8 cellular contexts compared by ENCODE assay signal in genomic region chr15:90184119-90184785, GRCh38. TPM values are rescaled to one million over a fixed set of nuclear protein-coding genes. Genes with fewer than 3 reads are reported as not detected.
DNase-seq lines count a peak whose midpoint lies in the region; ATAC-seq, FAIRE-seq and TF ChIP-seq lines count a peak whose summit lies in the region.

No MANE protein-coding gene starts in this region.

- H3K27me3 Mint-ChIP-seq in CD4-positive, alpha-beta memory T cell: no peaks in the 10 kb centered on the region

- peak; percentile 8 for TF ChIP-seq CTCF in bronchial epithelial cell (IDR thresholded peaks at IDR 0.05; ENCODE audit: insufficient read depth, low read length, severe bottlenecking)

- no peaks in the 10 kb centered on the region for H3K27me3 ChIP-seq in CD4-positive, alpha-beta memory T cell (ENCODE audit: insufficient read depth, low read length)
- H3K27me3 ChIP-seq in bronchial epithelial cell (ENCODE audit: control insufficient read depth, insufficient read depth, low read length) (no peaks in the 10 kb centered on the region), layer of hippocampus (ENCODE audit: control insufficient read depth, insufficient read depth, low read length) (no peaks in the 10 kb centered on the region)

- peak overlapping the region; percentile 51 for H3K27ac ChIP-seq in CD4-positive, alpha-beta memory T cell (ENCODE audit: low read depth, low read length)
- H3K27ac ChIP-seq in layer of hippocampus (ENCODE audit: low read depth, low read length): peak overlapping the region; percentile 98

- peak overlapping the region; percentile 63 to 90 (median 79) for H3K27ac Mint-ChIP-seq in CD4-positive, alpha-beta memory T cell

- H3K4me3 ChIP-seq in CD4-positive, alpha-beta memory T cell (ENCODE audit: low read length in 2 of 2): peak overlapping the region; percentile 6 to 63
- H3K4me3 ChIP-seq in bronchial epithelial cell (ENCODE audit: low read depth, low read length): peak overlapping the region; percentile 90

- no peaks in the 10 kb centered on the region for H3K36me3 ChIP-seq in CD4-positive, alpha-beta memory T cell (ENCODE audit: insufficient read depth, low read length)
- no peaks in the 10 kb centered on the region for H3K36me3 ChIP-seq in bronchial epithelial cell (ENCODE audit: control insufficient read depth, insufficient read depth, low read length)

- H3K9me3 ChIP-seq in CD4-positive, alpha-beta memory T cell (ENCODE audit: control insufficient read depth in 1 of 2, low read length in 2 of 2): no peaks in the 10 kb centered on the region

- intact Hi-C loops in CD4-positive, alpha-beta memory T cell (cut with micrococcal nuclease): loop anchor here (2.0 kb wide), 2 partner anchors 17 to 47 kb away; partner anchors contain the start of gene SEMA4B

- H3K4me3 Mint-ChIP-seq in CD4-positive, alpha-beta memory T cell: peak overlapping the region; percentile 77 to 91 (median 87)

- H3K4me1 ChIP-seq in CD4-positive, alpha-beta memory T cell (ENCODE audit: insufficient read depth, low read length): peaks cover 17% of the 10 kb centered on the region

- DNase-seq in CD4-positive, alpha-beta memory T cell: peak in 2 of 5 donors; percentile 14 to 16
- DNase-seq in GM19239 (ENCODE audit: insufficient read length, low spot score) (no peak), RKO (ENCODE audit: low spot score) (peak; percentile 77), bronchial epithelial cell (ENCODE audit: low read depth) (peak; percentile 86), SK-N-DZ (ENCODE audit: low spot score) (no peak)
- DNase-seq in stimulated activated CD4-positive, alpha-beta T cell treated with anti-CD3 and anti-CD28 coated beads, Interleukin-2, amount 100 ng/mL, for 24 hours: peak; percentile 33 to 39

- no peaks in the 10 kb centered on the region for H3K9me3 Mint-ChIP-seq in CD4-positive, alpha-beta memory T cell

- peak; percentile 38 for ATAC-seq in HG03342 (IDR thresholded peaks at IDR 0.05; ENCODE audit: unreplicated experiment)

- POLR2A ChIA-PET in CD4-positive, alpha-beta memory T cell (lab: Charles Lee; ENCODE audit: partially characterized antibody): interaction anchor here (1.0 to 4.3 kb wide), 4 partner anchors 11 to 85 kb away, joined by 3 to 27 read pairs (median 4); partner anchors contain the start of genes NGRN and SEMA4B

- CTCF ChIA-PET in CD4-positive, alpha-beta memory T cell (lab: Charles Lee; ENCODE audit: partially characterized antibody): interaction anchor here (1.0 kb wide), 1 partner anchor 37 kb away, joined by 3 read pairs; no protein-coding TSS in a partner anchor

- peaks cover 10 to 21% (median 16%) of the 10 kb centered on the region in 4 donors for H3K4me1 Mint-ChIP-seq in CD4-positive, alpha-beta memory T cell

- no peaks in the 10 kb centered on the region for H3K36me3 Mint-ChIP-seq in CD4-positive, alpha-beta memory T cell

- FAIRE-seq in GM19239 (lab: Jason Lieb, UNC) (peak; percentile 90), bronchial epithelial cell (lab: Jason Lieb, UNC) (no peak)

RNA-seq across cellular contexts. Expression of gene SEMA4B, which starts 16.9 kb away (rescaled TPM):
- 10 to 100 TPM; 18.9 to 23.0 TPM for total RNA-seq in CD4-positive, alpha-beta memory T cell
- 10 to 100 TPM in 1 of 2 donors, 1 to 10 TPM in 1; 4.4 to 10.5 TPM for polyA plus RNA-seq in CD4-positive, alpha-beta memory T cell
- 90.6 and 156 TPM in 2 replicates for total RNA-seq in bronchial epithelial cell
- 6.4 and 14.3 TPM in 2 replicates for polyA plus RNA-seq in SK-N-DZ (2014; cell fraction: cytosol; rRNA removed)
- 4.4 and 11.4 TPM in 2 replicates for polyA plus RNA-seq in SK-N-DZ (2014; cell fraction: nucleus; rRNA removed)

RNA-seq across cellular contexts. Expression of gene CIB1, which starts 49.5 kb away (rescaled TPM):
- 10 to 100 TPM; 95.2 to 98.2 TPM for total RNA-seq in CD4-positive, alpha-beta memory T cell
- 100 to 1,000 TPM; 259 to 345 TPM for polyA plus RNA-seq in CD4-positive, alpha-beta memory T cell
- total RNA-seq in bronchial epithelial cell: 41.1 and 50.2 TPM in 2 replicates
- 5.1 and 9.0 TPM in 2 replicates for polyA plus RNA-seq in SK-N-DZ (2014; cell fraction: cytosol; rRNA removed)
- polyA plus RNA-seq in SK-N-DZ (2014; cell fraction: nucleus; rRNA removed): 9.1 and 10.9 TPM in 2 replicates

RNA-seq across cellular contexts. Expression of gene GDPGP1, which starts 49.8 kb away (rescaled TPM):
- 10 to 100 TPM; 10.1 to 15.0 TPM for total RNA-seq in CD4-positive, alpha-beta memory T cell
- polyA plus RNA-seq in CD4-positive, alpha-beta memory T cell: 1 to 10 TPM in 1 of 2 donors, under 1 TPM in 1; 0.58 to 2.0 TPM
- total RNA-seq in bronchial epithelial cell: 2.0 and 2.9 TPM in 2 replicates
- polyA plus RNA-seq in SK-N-DZ (2014; cell fraction: cytosol; rRNA removed): 2.2 and 3.7 TPM in 2 replicates
- 1.7 and 4.8 TPM in 2 replicates for polyA plus RNA-seq in SK-N-DZ (2014; cell fraction: nucleus; rRNA removed)

Comparison
In these comparisons a context has a peak if more than half of its experiments do, and no peak if none do; other contexts are left out.
1. DNase-seq: peak in RKO (single experiment), bronchial epithelial cell (single experiment) and stimulated activated CD4-positive, alpha-beta T cell treated with anti-CD3 and anti-CD28 coated beads, Interleukin-2, amount 100 ng/mL, for 24 hours (2 of 2); none in GM19239 (single experiment) and SK-N-DZ (single experiment).